Comparison of ENCODE assay signal across 1 cellular context in the genomic region with DNA sequence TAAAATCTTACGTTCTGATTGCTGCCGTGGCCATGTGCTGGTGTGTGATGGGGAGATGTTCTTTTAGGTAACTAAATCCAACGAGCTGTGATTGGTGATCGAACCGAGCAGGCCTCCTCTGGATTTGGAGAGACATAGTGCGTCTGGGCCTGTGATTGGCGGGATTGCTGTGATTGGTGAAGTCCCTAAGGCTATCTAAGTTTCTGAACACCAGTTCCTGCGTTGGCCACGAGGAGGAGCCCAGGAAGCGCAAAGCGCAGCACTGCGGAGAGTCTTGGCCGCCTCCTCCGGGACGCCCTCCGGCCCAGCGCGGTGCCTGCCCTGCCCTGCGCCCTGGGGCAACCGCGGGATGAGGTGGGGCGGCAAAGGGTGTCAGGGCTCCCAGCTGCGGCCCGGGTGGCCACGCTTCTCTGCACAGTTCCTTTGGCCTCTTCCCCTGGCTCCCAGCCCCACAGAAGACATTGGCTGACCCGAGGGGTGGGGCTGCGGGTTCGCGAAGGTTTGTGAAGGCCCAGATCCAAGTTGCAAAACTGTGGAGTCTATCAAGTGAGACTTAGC.
A peak's percentile ranks its signal among the peaks of the same experiment; 100 is the strongest.
TF ChIP-seq lines count a peak whose summit lies in the region.

No MANE protein-coding gene starts in this region.

TF ChIP-seq in K562, 482 proteins besides CTCF, POLR2A, EP300 and RAD21 (continued from another document):
- TF ChIP-seq, protein P1, sequence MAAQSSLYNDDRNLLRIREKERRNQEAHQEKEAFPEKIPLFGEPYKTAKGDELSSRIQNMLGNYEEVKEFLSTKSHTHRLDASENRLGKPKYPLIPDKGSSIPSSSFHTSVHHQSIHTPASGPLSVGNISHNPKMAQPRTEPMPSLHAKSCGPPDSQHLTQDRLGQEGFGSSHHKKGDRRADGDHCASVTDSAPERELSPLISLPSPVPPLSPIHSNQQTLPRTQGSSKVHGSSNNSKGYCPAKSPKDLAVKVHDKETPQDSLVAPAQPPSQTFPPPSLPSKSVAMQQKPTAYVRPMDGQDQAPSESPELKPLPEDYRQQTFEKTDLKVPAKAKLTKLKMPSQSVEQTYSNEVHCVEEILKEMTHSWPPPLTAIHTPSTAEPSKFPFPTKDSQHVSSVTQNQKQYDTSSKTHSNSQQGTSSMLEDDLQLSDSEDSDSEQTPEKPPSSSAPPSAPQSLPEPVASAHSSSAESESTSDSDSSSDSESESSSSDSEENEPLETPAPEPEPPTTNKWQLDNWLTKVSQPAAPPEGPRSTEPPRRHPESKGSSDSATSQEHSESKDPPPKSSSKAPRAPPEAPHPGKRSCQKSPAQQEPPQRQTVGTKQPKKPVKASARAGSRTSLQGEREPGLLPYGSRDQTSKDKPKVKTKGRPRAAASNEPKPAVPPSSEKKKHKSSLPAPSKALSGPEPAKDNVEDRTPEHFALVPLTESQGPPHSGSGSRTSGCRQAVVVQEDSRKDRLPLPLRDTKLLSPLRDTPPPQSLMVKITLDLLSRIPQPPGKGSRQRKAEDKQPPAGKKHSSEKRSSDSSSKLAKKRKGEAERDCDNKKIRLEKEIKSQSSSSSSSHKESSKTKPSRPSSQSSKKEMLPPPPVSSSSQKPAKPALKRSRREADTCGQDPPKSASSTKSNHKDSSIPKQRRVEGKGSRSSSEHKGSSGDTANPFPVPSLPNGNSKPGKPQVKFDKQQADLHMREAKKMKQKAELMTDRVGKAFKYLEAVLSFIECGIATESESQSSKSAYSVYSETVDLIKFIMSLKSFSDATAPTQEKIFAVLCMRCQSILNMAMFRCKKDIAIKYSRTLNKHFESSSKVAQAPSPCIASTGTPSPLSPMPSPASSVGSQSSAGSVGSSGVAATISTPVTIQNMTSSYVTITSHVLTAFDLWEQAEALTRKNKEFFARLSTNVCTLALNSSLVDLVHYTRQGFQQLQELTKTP (IDR thresholded peaks at IDR 0.05; ENCODE audit: low read depth in 1 of 2, partially characterized antibody in 2 of 2): no peak
- TF ChIP-seq CC2D1A (IDR thresholded peaks at IDR 0.05): peak; percentile 69
- 0 out of 2 replicates have a peak, but pooled peaks have one; percentile 17 for TF ChIP-seq RBFOX2 (IDR thresholded peaks at IDR 0.05; ENCODE audit: low read depth, low read length)
- 0 out of 2 replicates have a peak, but pooled peaks have one; percentile 16 for TF ChIP-seq ZNF384 (IDR thresholded peaks at IDR 0.05; ENCODE audit: low read depth, low read length)
- TF ChIP-seq GABPB2 (CRISPR knock-in tag; conservative IDR thresholded peaks at IDR 0.05): 0 out of 2 replicates have a peak, but pooled peaks have one; percentile 30
- no peak for TF ChIP-seq SETDB1 (IDR thresholded peaks at IDR 0.05; ENCODE audit: low read length)
- peak; percentile 94 for TF ChIP-seq BCOR (IDR thresholded peaks at IDR 0.05)
- peak; percentile 84 for TF ChIP-seq RB1 (IDR thresholded peaks at IDR 0.05; ENCODE audit: low read depth)
- TF ChIP-seq XRCC3 (IDR thresholded peaks at IDR 0.05): no peak
- TF ChIP-seq ZNF778 (CRISPR knock-in tag; IDR thresholded peaks at IDR 0.05): no peak
- TF ChIP-seq NBN (IDR thresholded peaks at IDR 0.05; ENCODE audit: low read depth): no peak
- TF ChIP-seq POLR3G (IDR thresholded peaks at IDR 0.05; ENCODE audit: extremely low read depth, insufficient read length, insufficient replicate concordance): no peak
- no peak for TF ChIP-seq ZNF764 (CRISPR knock-in tag; IDR thresholded peaks at IDR 0.05; ENCODE audit: low read depth)
- TF ChIP-seq DMBX1 (CRISPR knock-in tag; IDR thresholded peaks at IDR 0.05; ENCODE audit: borderline replicate concordance): peak; percentile 57; the same call in 1 of the 2 replicates
- TF ChIP-seq ZBTB17 (CRISPR knock-in tag; IDR thresholded peaks at IDR 0.05): no peak
- peak; percentile 91 for TF ChIP-seq PTBP1 (IDR thresholded peaks at IDR 0.05; ENCODE audit: low read depth, low read length)
- TF ChIP-seq, protein P2, sequence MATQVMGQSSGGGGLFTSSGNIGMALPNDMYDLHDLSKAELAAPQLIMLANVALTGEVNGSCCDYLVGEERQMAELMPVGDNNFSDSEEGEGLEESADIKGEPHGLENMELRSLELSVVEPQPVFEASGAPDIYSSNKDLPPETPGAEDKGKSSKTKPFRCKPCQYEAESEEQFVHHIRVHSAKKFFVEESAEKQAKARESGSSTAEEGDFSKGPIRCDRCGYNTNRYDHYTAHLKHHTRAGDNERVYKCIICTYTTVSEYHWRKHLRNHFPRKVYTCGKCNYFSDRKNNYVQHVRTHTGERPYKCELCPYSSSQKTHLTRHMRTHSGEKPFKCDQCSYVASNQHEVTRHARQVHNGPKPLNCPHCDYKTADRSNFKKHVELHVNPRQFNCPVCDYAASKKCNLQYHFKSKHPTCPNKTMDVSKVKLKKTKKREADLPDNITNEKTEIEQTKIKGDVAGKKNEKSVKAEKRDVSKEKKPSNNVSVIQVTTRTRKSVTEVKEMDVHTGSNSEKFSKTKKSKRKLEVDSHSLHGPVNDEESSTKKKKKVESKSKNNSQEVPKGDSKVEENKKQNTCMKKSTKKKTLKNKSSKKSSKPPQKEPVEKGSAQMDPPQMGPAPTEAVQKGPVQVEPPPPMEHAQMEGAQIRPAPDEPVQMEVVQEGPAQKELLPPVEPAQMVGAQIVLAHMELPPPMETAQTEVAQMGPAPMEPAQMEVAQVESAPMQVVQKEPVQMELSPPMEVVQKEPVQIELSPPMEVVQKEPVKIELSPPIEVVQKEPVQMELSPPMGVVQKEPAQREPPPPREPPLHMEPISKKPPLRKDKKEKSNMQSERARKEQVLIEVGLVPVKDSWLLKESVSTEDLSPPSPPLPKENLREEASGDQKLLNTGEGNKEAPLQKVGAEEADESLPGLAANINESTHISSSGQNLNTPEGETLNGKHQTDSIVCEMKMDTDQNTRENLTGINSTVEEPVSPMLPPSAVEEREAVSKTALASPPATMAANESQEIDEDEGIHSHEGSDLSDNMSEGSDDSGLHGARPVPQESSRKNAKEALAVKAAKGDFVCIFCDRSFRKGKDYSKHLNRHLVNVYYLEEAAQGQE (CRISPR knock-in tag; IDR thresholded peaks at IDR 0.05; ENCODE audit: low read depth): 0 out of 2 replicates have a peak, but pooled peaks have one; percentile 51
- TF ChIP-seq, protein P3, sequence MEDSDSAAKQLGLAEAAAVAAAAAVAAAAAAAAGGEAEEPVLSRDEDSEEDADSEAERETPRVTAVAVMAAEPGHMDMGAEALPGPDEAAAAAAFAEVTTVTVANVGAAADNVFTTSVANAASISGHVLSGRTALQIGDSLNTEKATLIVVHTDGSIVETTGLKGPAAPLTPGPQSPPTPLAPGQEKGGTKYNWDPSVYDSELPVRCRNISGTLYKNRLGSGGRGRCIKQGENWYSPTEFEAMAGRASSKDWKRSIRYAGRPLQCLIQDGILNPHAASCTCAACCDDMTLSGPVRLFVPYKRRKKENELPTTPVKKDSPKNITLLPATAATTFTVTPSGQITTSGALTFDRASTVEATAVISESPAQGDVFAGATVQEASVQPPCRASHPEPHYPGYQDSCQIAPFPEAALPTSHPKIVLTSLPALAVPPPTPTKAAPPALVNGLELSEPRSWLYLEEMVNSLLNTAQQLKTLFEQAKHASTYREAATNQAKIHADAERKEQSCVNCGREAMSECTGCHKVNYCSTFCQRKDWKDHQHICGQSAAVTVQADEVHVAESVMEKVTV (CRISPR knock-in tag; IDR thresholded peaks at IDR 0.05): peak; percentile 97
- TF ChIP-seq KAT7 (CRISPR knock-in tag; IDR thresholded peaks at IDR 0.05; ENCODE audit: borderline replicate concordance): no peak
- no peak for TF ChIP-seq ZNF217 (CRISPR knock-in tag; IDR thresholded peaks at IDR 0.05)
- no peak for TF ChIP-seq NCOA1 (IDR thresholded peaks at IDR 0.05; ENCODE audit: low read depth)
- TF ChIP-seq CBX3 (IDR thresholded peaks at IDR 0.05; ENCODE audit: borderline replicate concordance in 1 of 2, low read length in 2 of 2): 0 out of 3 replicates have a peak, but pooled peaks of 1 of the 2 experiments have one; percentile 59
- TF ChIP-seq, protein P4, sequence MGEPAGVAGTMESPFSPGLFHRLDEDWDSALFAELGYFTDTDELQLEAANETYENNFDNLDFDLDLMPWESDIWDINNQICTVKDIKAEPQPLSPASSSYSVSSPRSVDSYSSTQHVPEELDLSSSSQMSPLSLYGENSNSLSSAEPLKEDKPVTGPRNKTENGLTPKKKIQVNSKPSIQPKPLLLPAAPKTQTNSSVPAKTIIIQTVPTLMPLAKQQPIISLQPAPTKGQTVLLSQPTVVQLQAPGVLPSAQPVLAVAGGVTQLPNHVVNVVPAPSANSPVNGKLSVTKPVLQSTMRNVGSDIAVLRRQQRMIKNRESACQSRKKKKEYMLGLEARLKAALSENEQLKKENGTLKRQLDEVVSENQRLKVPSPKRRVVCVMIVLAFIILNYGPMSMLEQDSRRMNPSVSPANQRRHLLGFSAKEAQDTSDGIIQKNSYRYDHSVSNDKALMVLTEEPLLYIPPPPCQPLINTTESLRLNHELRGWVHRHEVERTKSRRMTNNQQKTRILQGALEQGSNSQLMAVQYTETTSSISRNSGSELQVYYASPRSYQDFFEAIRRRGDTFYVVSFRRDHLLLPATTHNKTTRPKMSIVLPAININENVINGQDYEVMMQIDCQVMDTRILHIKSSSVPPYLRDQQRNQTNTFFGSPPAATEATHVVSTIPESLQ (CRISPR knock-in tag; IDR thresholded peaks at IDR 0.05): no peak
TF ChIP-seq in K562: peak in this region for 52.
